8 cellular contexts compared by ENCODE assay signal in genomic region chr10:22321156-22321711, GRCh38. TPM values are rescaled to one million over a fixed set of nuclear protein-coding genes. Genes with fewer than 3 reads are reported as not detected.
DNase-seq lines count a peak whose midpoint lies in the region; ATAC-seq, FAIRE-seq and TF ChIP-seq lines count a peak whose summit lies in the region.

No MANE protein-coding gene starts in this region.

- H3K4me3 ChIP-seq in ACC112 (ENCODE audit: low read depth, low read length) (peak overlapping the region; percentile 93), MG63 (peak overlapping the region; percentile 80)

- H3K27me3 ChIP-seq in ACC112 (ENCODE audit: insufficient read depth, low read length) (peaks cover 29% of the 10 kb centered on the region), MG63 (peaks cover 23% of the 10 kb centered on the region)

- peak; percentile 80; the same call in 1 of the 2 replicates for TF ChIP-seq POLR2A in GM12892 (IDR thresholded peaks at IDR 0.05; ENCODE audit: low read depth, low read length)

- peak overlapping the region; percentile 64 for H2AFZ ChIP-seq in ACC112 (ENCODE audit: low read length, unreplicated experiment)

- H3K4me1 ChIP-seq in ACC112 (ENCODE audit: control insufficient read depth, insufficient read depth, low read length, unreplicated experiment), result peaks cover 39% of the 10 kb centered on the region

- DNase-seq in GM12892 (ENCODE audit: insufficient read length) (no peak), MG63 (peak; percentile 64), dedifferentiated amniotic fluid mesenchymal stem cell (ENCODE audit: extremely low spot score) (peak; percentile 56), left kidney (ENCODE audit: low read depth, low spot score) (peak; percentile 88)
- peak; percentile 72 to 77 for DNase-seq in activated CD4-positive, alpha-beta T cell treated with anti-CD3 and anti-CD28 coated beads for 4 hours
- peak; percentile 41 to 51 for DNase-seq in stimulated activated CD4-positive, alpha-beta T cell treated with anti-CD3 and anti-CD28 coated beads, Interleukin-4, amount 100 ng/mL, for 48 hours (ENCODE audit: low read depth in 2 of 2)

- ATAC-seq in GM19467 (IDR thresholded peaks at IDR 0.05; ENCODE audit: unreplicated experiment), result no peak

- peaks cover 59% of the 10 kb centered on the region for H3K79me2 ChIP-seq in ACC112 (ENCODE audit: control insufficient read depth, insufficient read depth, low read length, unreplicated experiment)

- peak; percentile 50 for FAIRE-seq in GM12892 (lab: Jason Lieb, UNC)

- H3K9me3 ChIP-seq in MG63, result no peaks in the 10 kb centered on the region

- no peaks in the 10 kb centered on the region for H3K36me3 ChIP-seq in ACC112 (ENCODE audit: insufficient read depth, low read length)
- H3K36me3 ChIP-seq in MG63, result peaks cover 4% of the 10 kb centered on the region; the same call in 1 of the 2 replicates

- peak overlapping the region; percentile 42; the same call in 1 of the 2 replicates for H3K27ac ChIP-seq in ACC112 (ENCODE audit: low read depth, low read length)

RNA-seq across cellular contexts. Expression of gene BMI1, which starts 0.3 kb away (rescaled TPM):
- 34.8 TPM for polyA plus RNA-seq in GM12892 (2012; ENCODE audit: missing spikeins)
- 31.4 and 51.2 TPM in 2 replicates for total RNA-seq in MG63 (2014; rRNA removed; shearing (Covaris generic); ENCODE audit: low replicate concordance)

RNA-seq across cellular contexts. Expression of gene COMMD3, which starts 5.0 kb away (rescaled TPM):
- polyA plus RNA-seq in GM12892 (2012; ENCODE audit: missing spikeins), result 111 TPM
- total RNA-seq in MG63 (2014; rRNA removed; shearing (Covaris generic); ENCODE audit: low replicate concordance), result 43.5 and 75.4 TPM in 2 replicates

RNA-seq across cellular contexts. Expression of gene SPAG6, which starts 24.1 kb away (rescaled TPM):
- 0.17 TPM for polyA plus RNA-seq in GM12892 (2012; ENCODE audit: missing spikeins)
- total RNA-seq in MG63 (2014; rRNA removed; shearing (Covaris generic); ENCODE audit: low replicate concordance), result not detected in 2 replicates
